12 cellular contexts compared by ENCODE assay signal in genomic region chr12:21117995-21118394, GRCh38. TPM values are rescaled to one million over a fixed set of nuclear protein-coding genes. Genes with fewer than 3 reads are reported as not detected.
"Had no signal": no experiment of that assay in that cellular context is flagged by ENCODE, and none has a peak within 500 bp of the region (broad histone marks: within the 10 kb centered on the region; RNA-seq: fewer than 3 reads in every experiment).

No MANE protein-coding gene starts in this region.

- H3K4me1 ChIP-seq: HAP-1 had no signal

- H3K4me1 Mint-ChIP-seq: IgD-negative memory B cell had no signal

- H3K4me2 ChIP-seq: KMS-11 had no signal

- H2AFZ ChIP-seq: GM23248 had no signal

- H3K9me3 ChIP-seq: HAP-1 had no signal

- H3K4me3 ChIP-seq: GM23248, HAP-1 had no signal

- DNase-seq: GM23248, H7, HFFc6, KBM-7 had no signal

- H3K36me3 Mint-ChIP-seq: IgD-negative memory B cell had no signal

- H3K27ac Mint-ChIP-seq: HFFc6, IgD-negative memory B cell had no signal

- H3K9ac ChIP-seq: GM23248, KMS-11 had no signal

- ATAC-seq: HCT116, HepG2 had no signal

- H3K4me3 Mint-ChIP-seq: HFFc6, IgD-negative memory B cell had no signal

- H3K27me3 Mint-ChIP-seq: IgD-negative memory B cell had no signal

- H3K27ac ChIP-seq: GM23248, HL-60, KMS-11 had no signal

- H3K36me3 ChIP-seq: HAP-1 had no signal

RNA-seq across cellular contexts. Expression of gene SLCO1B1, which starts 13.0 kb away (rescaled TPM):
- total RNA-seq: GM23248, H4, H7, HepG2, HFFc6, HT1080 had no signal
- polyA plus RNA-seq: GM23248, HepG2, IgD-negative memory B cell had no signal
